In the genomic region with DNA sequence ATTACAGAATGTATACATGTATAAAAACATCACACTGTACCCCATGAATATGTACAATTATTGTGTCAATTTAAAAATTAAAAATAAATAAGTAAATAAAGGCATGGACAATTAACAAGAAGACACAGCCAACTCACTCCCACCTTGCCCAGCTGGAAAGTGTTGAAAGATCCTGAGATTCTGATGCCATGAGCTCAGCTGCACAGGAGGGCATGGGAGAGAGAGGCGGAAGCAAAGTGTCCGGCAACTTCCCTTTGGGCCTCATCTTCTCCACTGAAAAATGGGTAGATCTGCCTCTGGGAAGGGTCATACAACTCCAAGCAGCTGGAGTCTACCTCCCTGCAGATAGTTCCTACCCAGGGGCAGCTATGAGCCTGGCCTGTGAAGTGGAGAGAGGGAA, we compare ENCODE assay signal across 16 cellular contexts.
A peak's percentile ranks its signal among the peaks of the same experiment; 100 is the strongest.
DNase-seq lines count a peak whose midpoint lies in the region; ATAC-seq and TF ChIP-seq lines count a peak whose summit lies in the region.
"Had no signal": no experiment of that assay in that cellular context is flagged by ENCODE, and none has a peak within 500 bp of the region (broad histone marks: within the 10 kb centered on the region; RNA-seq: fewer than 3 reads in every experiment).

No MANE protein-coding gene starts in this region.

- TF ChIP-seq POLR2A in transverse colon (IDR thresholded peaks at IDR 0.05) = no peak

- H3K9me3 ChIP-seq in Panc1 (ENCODE audit: control insufficient read depth, insufficient read depth, low read depth, low read length) (no peaks in the 10 kb centered on the region), subcutaneous abdominal adipose tissue (ENCODE audit: control insufficient read depth in 5 of 5, low read length in 5 of 5) (no peaks in the 10 kb centered on the region), transverse colon (no peaks in the 10 kb centered on the region), MG63 (no peaks in the 10 kb centered on the region)
- H3K9me3 ChIP-seq: heart right ventricle, prostate gland, uterus had no signal

- intact Hi-C loops in Panc1 (cut with micrococcal nuclease; ENCODE audit: unreplicated experiment) (loop anchor here (5.0 kb wide), 1 partner anchor 1009 kb away; no protein-coding TSS in a partner anchor), transverse colon (cut with DNase I; ENCODE audit: low total_unique reads) (loop anchor here (10.0 kb wide), 1 partner anchor 911 kb away; no protein-coding TSS in a partner anchor)
- intact Hi-C loops in dendritic cell treated with granulocyte-macrophage colony-stimulating factor and Interleukin-4, amounts not matched to agents 40 ng/mL and 50 ng/mL, for 4 days (cut with micrococcal nuclease) = loop anchor here (5.0 kb wide), 1 partner anchor 909 kb away; no protein-coding TSS in a partner anchor

- H3K4me1 Mint-ChIP-seq in activated T-cell treated with anti-CD3 and anti-CD28 coated beads, Interleukin-2, amount 50 U/mL, for 24 hours (ENCODE audit: low read depth) = peaks cover 45% of the 10 kb centered on the region
- peaks cover 36% of the 10 kb centered on the region for H3K4me1 Mint-ChIP-seq in activated T-cell treated with anti-CD3 and anti-CD28 coated beads, Interleukin-2, amount 50 U/mL, for 4 hours (ENCODE audit: low read depth)
- peaks cover 87% of the 10 kb centered on the region for H3K4me1 Mint-ChIP-seq in dendritic cell treated with granulocyte-macrophage colony-stimulating factor and Interleukin-4, amounts not matched to agents 40 ng/mL and 50 ng/mL, for 4 days (ENCODE audit: low read depth)

- TF ChIP-seq EP300 in transverse colon (IDR thresholded peaks at IDR 0.05; ENCODE audit: low read depth) = no peak

- H3K27ac Mint-ChIP-seq in activated T-cell treated with anti-CD3 and anti-CD28 coated beads, Interleukin-2, amount 50 U/mL, for 24 hours = peak overlapping the region; percentile 92
- peak overlapping the region; percentile 76 for H3K27ac Mint-ChIP-seq in dendritic cell treated with granulocyte-macrophage colony-stimulating factor and Interleukin-4, amounts not matched to agents 40 ng/mL and 50 ng/mL, for 4 days
- H3K27ac Mint-ChIP-seq: nephron had no signal

- H3K9ac ChIP-seq in subcutaneous abdominal adipose tissue (ENCODE audit: low read length in 5 of 5) = peak overlapping the region in 1 of 5 donors; percentile 41

- H3K9me3 Mint-ChIP-seq in activated T-cell treated with anti-CD3 and anti-CD28 coated beads, Interleukin-2, amount 50 U/mL, for 24 hours = no peaks in the 10 kb centered on the region
- H3K9me3 Mint-ChIP-seq in activated T-cell treated with anti-CD3 and anti-CD28 coated beads, Interleukin-2, amount 50 U/mL, for 4 hours = no peaks in the 10 kb centered on the region
- H3K9me3 Mint-ChIP-seq in dendritic cell treated with granulocyte-macrophage colony-stimulating factor and Interleukin-4, amounts not matched to agents 40 ng/mL and 50 ng/mL, for 4 days = no peaks in the 10 kb centered on the region
- H3K9me3 Mint-ChIP-seq: stimulated activated naive B cell treated with anti-CD40 and anti-IgM and Interleukin-4, amounts not matched to agents 10 μg/mL and 1 μg/mL and 100 μg/mL, for 72 hours had no signal

- CTCF ChIA-PET in Panc1 (lab: Charles Lee) = interaction anchor here (0.7 kb wide), 1 partner anchor 483 kb away, joined by 3 read pairs; no protein-coding TSS in a partner anchor

- H3K4me1 ChIP-seq in Panc1 (ENCODE audit: control insufficient read depth, insufficient read depth, low read length) (peaks cover 20% of the 10 kb centered on the region), subcutaneous abdominal adipose tissue (ENCODE audit: control insufficient read depth in 5 of 5, insufficient read depth in 5 of 5, low read length in 5 of 5) (peaks cover 5 to 33% (median 24%) of the 10 kb centered on the region in 5 donors), transverse colon (peaks cover 0 to 5% (median 0%) of the 10 kb centered on the region in 4 donors)
- H3K4me1 ChIP-seq: prostate gland, uterus had no signal

- H3K4me3 Mint-ChIP-seq in activated T-cell treated with anti-CD3 and anti-CD28 coated beads, Interleukin-2, amount 50 U/mL, for 24 hours = peak overlapping the region; percentile 15
- no peak overlapping the region for H3K4me3 Mint-ChIP-seq in activated T-cell treated with anti-CD3 and anti-CD28 coated beads, Interleukin-2, amount 50 U/mL, for 4 hours
- H3K4me3 Mint-ChIP-seq in dendritic cell treated with granulocyte-macrophage colony-stimulating factor and Interleukin-4, amounts not matched to agents 40 ng/mL and 50 ng/mL, for 4 days = no peak overlapping the region
- H3K4me3 Mint-ChIP-seq: nephron had no signal

- no peak for TF ChIP-seq CTCF in Panc1 (IDR thresholded peaks at IDR 0.05)
- no peak for TF ChIP-seq CTCF in transverse colon (IDR thresholded peaks at IDR 0.05)

- H3K27ac ChIP-seq in Panc1 (ENCODE audit: low read length) (peak overlapping the region; percentile 92), subcutaneous abdominal adipose tissue (ENCODE audit: low read depth, low read length) (peak overlapping the region; percentile 74), transverse colon (no peak overlapping the region)
- H3K27ac ChIP-seq: prostate gland, uterus had no signal

- peaks cover 47% of the 10 kb centered on the region for H3K27me3 Mint-ChIP-seq in activated T-cell treated with anti-CD3 and anti-CD28 coated beads, Interleukin-2, amount 50 U/mL, for 24 hours
- peaks cover 28% of the 10 kb centered on the region for H3K27me3 Mint-ChIP-seq in activated T-cell treated with anti-CD3 and anti-CD28 coated beads, Interleukin-2, amount 50 U/mL, for 4 hours (ENCODE audit: low read depth)
- peaks cover 40% of the 10 kb centered on the region for H3K27me3 Mint-ChIP-seq in dendritic cell treated with granulocyte-macrophage colony-stimulating factor and Interleukin-4, amounts not matched to agents 40 ng/mL and 50 ng/mL, for 4 days

- BruUV-seq in Panc1 (replicated peaks; lab: Mats Ljungman, UMichigan) = no TSS peak

- H3K36me3 Mint-ChIP-seq in activated T-cell treated with anti-CD3 and anti-CD28 coated beads, Interleukin-2, amount 50 U/mL, for 24 hours (ENCODE audit: low read depth) = no peaks in the 10 kb centered on the region
- H3K36me3 Mint-ChIP-seq in activated T-cell treated with anti-CD3 and anti-CD28 coated beads, Interleukin-2, amount 50 U/mL, for 4 hours (ENCODE audit: insufficient read depth) = no peaks in the 10 kb centered on the region
- H3K36me3 Mint-ChIP-seq in dendritic cell treated with granulocyte-macrophage colony-stimulating factor and Interleukin-4, amounts not matched to agents 40 ng/mL and 50 ng/mL, for 4 days (ENCODE audit: low read depth) = no peaks in the 10 kb centered on the region
- H3K36me3 Mint-ChIP-seq: stimulated activated naive B cell treated with anti-CD40 and anti-IgM and Interleukin-4, amounts not matched to agents 10 μg/mL and 1 μg/mL and 100 μg/mL, for 72 hours had no signal

- ATAC-seq in activated T-cell treated with anti-CD3 and anti-CD28 coated beads, Interleukin-2, amount 50 U/mL, for 4 hours = no peak
- ATAC-seq in Panc1 (no peak), HG02870 (IDR thresholded peaks at IDR 0.05; ENCODE audit: unreplicated experiment) (no peak)

- H3K4me3 ChIP-seq in Panc1 (ENCODE audit: low read depth in 2 of 2, low read length in 2 of 2) (no peak overlapping the region), subcutaneous abdominal adipose tissue (ENCODE audit: low read depth in 1 of 5, low read length in 5 of 5) (peak overlapping the region in 1 of 5 donors; percentile 3), transverse colon (no peak overlapping the region), MG63 (no peak overlapping the region)
- H3K4me3 ChIP-seq: heart right ventricle, prostate gland, uterus had no signal

- H3K36me3 ChIP-seq in Panc1 (ENCODE audit: control insufficient read depth, insufficient read depth, low read length) = no peaks in the 10 kb centered on the region
- no peaks in the 10 kb centered on the region for H3K36me3 ChIP-seq in subcutaneous abdominal adipose tissue (ENCODE audit: control insufficient read depth in 5 of 5, insufficient read depth in 5 of 5, low read length in 5 of 5)
- no peaks in the 10 kb centered on the region for H3K36me3 ChIP-seq in transverse colon
- no peaks in the 10 kb centered on the region for H3K36me3 ChIP-seq in MG63
- H3K36me3 ChIP-seq: heart right ventricle, prostate gland, uterus had no signal

- H3K27me3 ChIP-seq in Panc1 (ENCODE audit: control insufficient read depth, insufficient read depth, low read length) = no peaks in the 10 kb centered on the region
- H3K27me3 ChIP-seq in subcutaneous abdominal adipose tissue (ENCODE audit: control insufficient read depth in 5 of 5, insufficient read depth in 4 of 5, low read length in 5 of 5) = no peaks in the 10 kb centered on the region
- H3K27me3 ChIP-seq in transverse colon = no peaks in the 10 kb centered on the region
- no peaks in the 10 kb centered on the region for H3K27me3 ChIP-seq in MG63
- H3K27me3 ChIP-seq: uterus had no signal

- no peak for DNase-seq in activated T-cell treated with anti-CD3 and anti-CD28 coated beads, Interleukin-2, amount 50 U/mL, for 24 hours
- no peak for DNase-seq in activated T-cell treated with anti-CD3 and anti-CD28 coated beads, Interleukin-2, amount 50 U/mL, for 4 hours
- DNase-seq in Panc1 (ENCODE audit: low read depth, low spot score) (no peak), transverse colon (no peak), MG63 (no peak)
- DNase-seq: effector CD8-positive, alpha-beta T cell; heart right ventricle; NCI-H1694 treated with DMSO at 0.1 percent for 48 hours; NCI-H446; uterus had no signal

- WGBS in transverse colon (ENCODE audit: low coverage in 1 of 2), 2 donors = 84 to 90% methylated on average over 2 of the region's 2 CpGs

- in situ Hi-C loops in Panc1 (cut with HindIII; ENCODE audit: low pct_unique_long_range_greater_than_20kb, low sequenced_read_pairs) = no loop called here
- in situ Hi-C loops in transverse colon (cut with MboI; ENCODE audit: low pct_ligation_motif_present in 1 of 4, low pct_unique_long_range_greater_than_20kb in 1 of 4, low sequenced_read_pairs in 3 of 4) = loop anchor here in 3 of 4 donors (10.0 kb wide), 3 partner anchors 761 to 1011 kb away; no protein-coding TSS in a partner anchor

- POLR2A ChIA-PET in Panc1 (lab: Charles Lee) = no interaction called here

Comparison
In these comparisons a context has a peak if more than half of its experiments do, and no peak if none do; other contexts are left out.
1. H3K27ac ChIP-seq: peak in Panc1 (single experiment) and subcutaneous abdominal adipose tissue (single experiment); none in transverse colon (0 of 4).